ENCODE assay signal across 8 cellular contexts in the genomic region with DNA sequence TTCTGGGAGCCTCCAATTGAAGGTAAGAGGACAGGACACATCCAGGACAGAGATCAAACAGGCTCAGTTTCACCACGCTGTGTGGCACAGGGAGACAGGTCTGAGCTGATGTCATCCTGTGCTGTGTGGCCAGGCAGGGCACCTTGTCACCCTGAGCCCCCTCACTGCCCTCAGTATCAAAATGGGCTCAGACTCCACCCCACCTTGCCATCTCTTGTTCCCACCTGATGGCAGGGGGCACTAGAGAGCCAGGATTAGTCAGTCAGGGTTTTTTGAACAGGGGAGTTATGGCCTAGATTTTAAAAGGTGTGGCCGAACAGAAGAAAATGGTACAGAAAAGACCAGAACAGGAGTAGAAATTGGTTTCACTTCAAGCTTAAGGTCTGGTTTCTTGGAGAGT. TPM values are rescaled to one million over a fixed set of nuclear protein-coding genes. Genes with fewer than 3 reads are reported as not detected.
DNase-seq lines count a peak whose midpoint lies in the region; ATAC-seq and TF ChIP-seq lines count a peak whose summit lies in the region.

No MANE protein-coding gene starts in this region.

- H3K4me1 ChIP-seq in OCI-LY7 (ENCODE audit: insufficient read depth, low read length, poor library complexity, severe bottlenecking), result peaks cover 66% of the 10 kb centered on the region

- ATAC-seq in activated naive CD8-positive, alpha-beta T cell treated with anti-CD3 and anti-CD28 coated beads, Interleukin-2, amount 10 ng/mL, durations not matched to agents 7 days and 5 days (ENCODE audit: low read depth), result peak; percentile 32
- no peak for ATAC-seq in GM18907 (IDR thresholded peaks at IDR 0.05; ENCODE audit: unreplicated experiment)

- no peaks in the 10 kb centered on the region for H4K20me1 ChIP-seq in OCI-LY7 (ENCODE audit: insufficient read depth, low read length)

- peaks cover 21% of the 10 kb centered on the region for H3K4me1 Mint-ChIP-seq in activated naive CD8-positive, alpha-beta T cell treated with anti-CD3 and anti-CD28 coated beads, Interleukin-2, amount 10 ng/mL, durations not matched to agents 7 days and 5 days
- peaks cover 19% of the 10 kb centered on the region for H3K4me1 Mint-ChIP-seq in mesothelial cell of epicardium

- peak overlapping the region; percentile 64 for H3K27ac Mint-ChIP-seq in activated naive CD8-positive, alpha-beta T cell treated with anti-CD3 and anti-CD28 coated beads, Interleukin-2, amount 10 ng/mL, durations not matched to agents 7 days and 5 days
- H3K27ac Mint-ChIP-seq in mesothelial cell of epicardium, result no peak overlapping the region

- H3K4me3 ChIP-seq in OCI-LY7 (ENCODE audit: low read depth, low read length, poor library complexity, severe bottlenecking), result no peak overlapping the region

- no TSS peak for BruUV-seq in OCI-LY7 (replicated peaks; lab: Mats Ljungman, UMichigan)

- intact Hi-C loops in OCI-LY7 (cut with micrococcal nuclease; ENCODE audit: unreplicated experiment), result loop anchor here (1.0 to 10.0 kb wide), 3 partner anchors 63 to 384 kb away; a partner anchor contains a TSS

- POLR2A ChIA-PET in OCI-LY7 (lab: Charles Lee), result interaction anchor here (1.1 to 1.5 kb wide), 3 partner anchors 17 to 152 kb away, joined by 3 to 4 read pairs (median 3); a partner anchor contains a TSS
- POLR2A ChIA-PET in activated naive CD8-positive, alpha-beta T cell treated with anti-CD3 and anti-CD28 coated beads, Interleukin-2, amount 10 ng/mL, durations not matched to agents 7 days and 5 days (lab: Charles Lee), result interaction anchor here (0.6 to 4.1 kb wide), 6 partner anchors 10 to 101 kb away, joined by 3 to 20 read pairs (median 4); a partner anchor contains a TSS

- CTCF ChIA-PET in OCI-LY7 (lab: Charles Lee; ENCODE audit: unreplicated experiment), result interaction anchor here (1.3 kb wide), 1 partner anchor 101 kb away, joined by 4 read pairs; a partner anchor contains a TSS

- H3K27ac ChIP-seq in OCI-LY7 (ENCODE audit: low read depth, low read length, poor library complexity, severe bottlenecking), result peak overlapping the region; percentile 46

- H3K36me3 Mint-ChIP-seq in activated naive CD8-positive, alpha-beta T cell treated with anti-CD3 and anti-CD28 coated beads, Interleukin-2, amount 10 ng/mL, durations not matched to agents 7 days and 5 days, result peaks cover 8% of the 10 kb centered on the region
- peaks cover 14% of the 10 kb centered on the region for H3K36me3 Mint-ChIP-seq in mesothelial cell of epicardium

- H3K9me3 ChIP-seq in OCI-LY7 (ENCODE audit: low read length), result no peaks in the 10 kb centered on the region

- peak; percentile 90 for TF ChIP-seq CTCF in OCI-LY7 (conservative IDR thresholded peaks at IDR 0.05; ENCODE audit: low read length)
- no peak for TF ChIP-seq CTCF in mesothelial cell of epicardium (IDR thresholded peaks at IDR 0.05; ENCODE audit: unreplicated experiment)

- no peak overlapping the region for H2AFZ ChIP-seq in OCI-LY7 (ENCODE audit: low read length)

- peak overlapping the region; percentile 86; the same call in 1 of the 2 replicates for H3K4me2 ChIP-seq in OCI-LY7 (ENCODE audit: low read length)

- no peaks in the 10 kb centered on the region for H3K9me3 Mint-ChIP-seq in activated naive CD8-positive, alpha-beta T cell treated with anti-CD3 and anti-CD28 coated beads, Interleukin-2, amount 10 ng/mL, durations not matched to agents 7 days and 5 days
- H3K9me3 Mint-ChIP-seq in mesothelial cell of epicardium, result no peaks in the 10 kb centered on the region

- peaks cover 3% of the 10 kb centered on the region; the same call in 1 of the 2 replicates for H3K79me2 ChIP-seq in OCI-LY7 (ENCODE audit: insufficient read depth, low read depth, low read length)

- peak overlapping the region; percentile 45 for H3K4me3 Mint-ChIP-seq in activated naive CD8-positive, alpha-beta T cell treated with anti-CD3 and anti-CD28 coated beads, Interleukin-2, amount 10 ng/mL, durations not matched to agents 7 days and 5 days
- peak overlapping the region; percentile 7 for H3K4me3 Mint-ChIP-seq in mesothelial cell of epicardium

- peaks cover 47% of the 10 kb centered on the region for H3K36me3 ChIP-seq in OCI-LY7 (ENCODE audit: insufficient read depth, low read length)

- no peaks in the 10 kb centered on the region for H3K27me3 Mint-ChIP-seq in activated naive CD8-positive, alpha-beta T cell treated with anti-CD3 and anti-CD28 coated beads, Interleukin-2, amount 10 ng/mL, durations not matched to agents 7 days and 5 days
- H3K27me3 Mint-ChIP-seq in mesothelial cell of epicardium (ENCODE audit: low read depth), result no peaks in the 10 kb centered on the region

- DNase-seq in A172 (ENCODE audit: low spot score) (peak; percentile 38), GM03348 (ENCODE audit: low spot score) (peak; percentile 39), OCI-LY7 (ENCODE audit: low spot score) (peak; percentile 71), mesothelial cell of epicardium (ENCODE audit: low spot score in 2 of 2, unreplicated experiment in 2 of 2) (no peak), globus pallidus (ENCODE audit: low spot score) (no peak), hypothalamus (lab: John Stamatoyannopoulos, UW) (no peak)
- DNase-seq in activated naive CD8-positive, alpha-beta T cell treated with anti-CD3 and anti-CD28 coated beads, Interleukin-2, amount 10 ng/mL, durations not matched to agents 7 days and 5 days, result no peak

- H3K9me2 ChIP-seq in OCI-LY7 (ENCODE audit: insufficient read depth, low read length), result no peaks in the 10 kb centered on the region

RNA-seq across cellular contexts. Expression of a gene that starts 2.6 kb away (rescaled TPM):
- 19.9 and 22.3 TPM in 2 replicates for total RNA-seq in A172 (2014; rRNA removed; shearing (Covaris generic))
- total RNA-seq in OCI-LY7 (2014; rRNA removed; shearing (Covaris generic)), result 56.1 and 73.0 TPM in 2 replicates
- total RNA-seq in OCI-LY7 (2022) (89.8 and 95.2 TPM in 2 replicates), mesothelial cell of epicardium (86.2 to 87.5 TPM (median 86.4 TPM) in 3 replicates)
- total RNA-seq in activated naive CD8-positive, alpha-beta T cell treated with anti-CD3 and anti-CD28 coated beads, Interleukin-2, amount 10 ng/mL, durations not matched to agents 7 days and 5 days, result 10 to 100 TPM; 45.1 to 46.9 TPM

RNA-seq across cellular contexts. Expression of a gene that starts 4.1 kb away (rescaled TPM):
- not detected in 2 replicates for total RNA-seq in A172 (2014; rRNA removed; shearing (Covaris generic))
- total RNA-seq in OCI-LY7 (2014; rRNA removed; shearing (Covaris generic)), result 0.16 TPM in 1 of 2 replicates, not detected in the other
- total RNA-seq in OCI-LY7 (2022), result not detected in 2 replicates
- under 1 TPM; 0.31 to 0.36 TPM for total RNA-seq in activated naive CD8-positive, alpha-beta T cell treated with anti-CD3 and anti-CD28 coated beads, Interleukin-2, amount 10 ng/mL, durations not matched to agents 7 days and 5 days
- total RNA-seq in mesothelial cell of epicardium, result 0.18 TPM in 1 of 3 replicates, not detected in the others

RNA-seq across cellular contexts. Expression of a gene that starts 6.0 kb away (rescaled TPM):
- total RNA-seq in A172 (2014; rRNA removed; shearing (Covaris generic)), result 7.8 and 10.0 TPM in 2 replicates
- total RNA-seq in OCI-LY7 (2014; rRNA removed; shearing (Covaris generic)), result 7.7 and 10.3 TPM in 2 replicates
- 19.4 and 23.7 TPM in 2 replicates for total RNA-seq in OCI-LY7 (2022)
- total RNA-seq in activated naive CD8-positive, alpha-beta T cell treated with anti-CD3 and anti-CD28 coated beads, Interleukin-2, amount 10 ng/mL, durations not matched to agents 7 days and 5 days, result 10 to 100 TPM; 68.7 to 77.6 TPM
- total RNA-seq in mesothelial cell of epicardium, result 10.5 to 11.6 TPM (median 11.3 TPM) in 3 replicates

RNA-seq across cellular contexts. Expression of a gene that starts 20.3 kb away (rescaled TPM):
- not detected in 2 replicates for total RNA-seq in A172 (2014; rRNA removed; shearing (Covaris generic))
- total RNA-seq in OCI-LY7 (2014; rRNA removed; shearing (Covaris generic)), result 0.21 and 0.85 TPM in 2 replicates
- total RNA-seq in OCI-LY7 (2022) (0.26 and 0.67 TPM in 2 replicates), mesothelial cell of epicardium (2.2 to 2.9 TPM (median 2.5 TPM) in 3 replicates)
- under 1 TPM; 0.40 to 0.58 TPM for total RNA-seq in activated naive CD8-positive, alpha-beta T cell treated with anti-CD3 and anti-CD28 coated beads, Interleukin-2, amount 10 ng/mL, durations not matched to agents 7 days and 5 days

RNA-seq across cellular contexts. Expression of a gene that starts 36.2 kb away (rescaled TPM):
- 96.9 and 131 TPM in 2 replicates for total RNA-seq in A172 (2014; rRNA removed; shearing (Covaris generic))
- total RNA-seq in OCI-LY7 (2014; rRNA removed; shearing (Covaris generic)), result 37.3 and 50.1 TPM in 2 replicates
- total RNA-seq in OCI-LY7 (2022), result 60.6 and 61.2 TPM in 2 replicates
- total RNA-seq in activated naive CD8-positive, alpha-beta T cell treated with anti-CD3 and anti-CD28 coated beads, Interleukin-2, amount 10 ng/mL, durations not matched to agents 7 days and 5 days, result 10 to 100 TPM; 86.7 to 90.5 TPM
- 71.2 to 78.2 TPM (median 73.2 TPM) in 3 replicates for total RNA-seq in mesothelial cell of epicardium

Comparison
In these comparisons a context has a peak if more than half of its experiments do, and no peak if none do; other contexts are left out.
1. DNase-seq: peak in A172 (single experiment), GM03348 (single experiment) and OCI-LY7 (single experiment); none in activated naive CD8-positive, alpha-beta T cell treated with anti-CD3 and anti-CD28 coated beads, Interleukin-2, amount 10 ng/mL, durations not matched to agents 7 days and 5 days (single experiment), mesothelial cell of epicardium (0 of 2), globus pallidus (single experiment) and hypothalamus (0 of 51).